2 cellular contexts compared by ENCODE assay signal in the genomic region with DNA sequence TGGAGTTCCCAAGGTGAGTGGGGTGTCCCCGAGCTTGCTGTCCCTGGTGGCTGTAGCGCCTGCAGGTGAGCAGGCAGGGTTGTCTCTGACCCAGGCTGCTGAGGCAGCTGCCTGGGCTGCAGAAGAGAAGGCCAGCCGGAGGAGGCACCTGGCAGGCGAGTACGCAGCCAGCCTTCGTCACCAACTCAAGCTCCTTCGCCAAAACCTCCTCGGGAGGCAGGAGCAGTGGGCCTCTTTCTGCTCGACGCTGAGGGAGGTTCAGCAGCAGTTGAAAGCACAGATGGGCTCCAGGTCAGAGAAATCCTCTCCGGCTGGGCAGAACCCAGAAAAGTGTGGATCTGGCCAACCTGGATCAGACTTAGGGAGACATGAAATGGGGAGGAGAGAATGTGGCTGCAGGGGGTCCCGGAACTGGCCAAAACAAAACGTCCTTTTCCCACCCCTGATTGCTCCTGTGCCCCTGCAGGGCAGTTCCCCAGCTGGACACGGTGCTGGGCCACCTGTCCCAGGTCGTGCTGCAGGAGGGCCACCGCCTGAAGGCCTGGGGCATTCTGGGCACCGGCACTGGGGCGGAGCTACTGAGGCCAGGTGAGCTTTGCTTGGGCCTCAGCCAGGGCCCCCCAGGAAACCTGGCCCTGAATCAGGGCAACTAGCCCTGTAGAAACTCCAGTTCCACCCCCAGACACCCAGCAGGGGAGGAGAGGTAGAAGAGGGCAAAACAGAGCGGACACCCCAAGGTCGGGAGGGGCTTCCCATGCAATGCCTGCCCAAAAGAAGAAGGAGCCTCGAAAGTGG.
A peak's percentile ranks its signal among the peaks of the same experiment; 100 is the strongest.
TF ChIP-seq lines count a peak whose summit lies in the region.

No MANE protein-coding gene starts in this region.

TF ChIP-seq in GM12878, 131 proteins besides CTCF, POLR2A, EP300 and RAD21:
- TF ChIP-seq FOXM1 (IDR thresholded peaks at IDR 0.05; ENCODE audit: low read depth, low read length), result no peak
- no peak for TF ChIP-seq RUNX3 (IDR thresholded peaks at IDR 0.05; ENCODE audit: low read length)
- TF ChIP-seq DPF2 (IDR thresholded peaks at IDR 0.05), result no peak
- TF ChIP-seq MEF2B (IDR thresholded peaks at IDR 0.05; ENCODE audit: partially characterized antibody, poor library complexity, severe bottlenecking), result peak; percentile 38
- TF ChIP-seq YY1 (IDR thresholded peaks at IDR 0.05; ENCODE audit: low read depth, low read length), result no peak
- no peak for TF ChIP-seq CHD4 (IDR thresholded peaks at IDR 0.05)
- no peak for TF ChIP-seq ZNF217 (IDR thresholded peaks at IDR 0.05)
- no peak for TF ChIP-seq MTA3 (IDR thresholded peaks at IDR 0.05; ENCODE audit: borderline replicate concordance, low read length)

TF ChIP-seq in HEK293T, 16 proteins besides CTCF, POLR2A, EP300 and RAD21:
- TF ChIP-seq FOXA1 (IDR thresholded peaks at IDR 0.05), result no peak
- TF ChIP-seq L3MBTL2 (conservative IDR thresholded peaks at IDR 0.05), result no peak
- no peak for TF ChIP-seq ELF4 (IDR thresholded peaks at IDR 0.05)
- no peak for TF ChIP-seq FOXK2 (IDR thresholded peaks at IDR 0.05)
- TF ChIP-seq BHLHE40 (IDR thresholded peaks at IDR 0.05; ENCODE audit: borderline replicate concordance), result no peak
- no peak for TF ChIP-seq SP1 (IDR thresholded peaks at IDR 0.05)
- TF ChIP-seq FOXM1 (IDR thresholded peaks at IDR 0.05; ENCODE audit: borderline replicate concordance), result no peak
